Comparison of ENCODE assay signal across 16 cellular contexts in genomic region chr7:86818903-86819302, GRCh38.
"Had no signal": no experiment of that assay in that cellular context is flagged by ENCODE, and none has a peak within 500 bp of the region (broad histone marks: within the 10 kb centered on the region; RNA-seq: fewer than 3 reads in every experiment).

No MANE protein-coding gene starts in this region.

- FAIRE-seq: pancreas had no signal

- DNase-seq: islet precursor cell; left ventricle myocardium inferior; midbrain; mucosa of descending colon; naive thymus-derived CD4-positive, alpha-beta T cell; nucleus accumbens; pancreas; posterior cingulate gyrus; right lobe of liver; stimulated activated CD4-positive, alpha-beta T cell treated with anti-CD3 and anti-CD28 coated beads, Interleukin-1b, Interleukin-23, amount 100 ng/mL, for 48 hours; stimulated activated CD4-positive, alpha-beta T cell treated with anti-CD3 and anti-CD28 coated beads, Interleukin-2, amount 100 ng/mL, for 48 hours; stimulated activated CD4-positive, alpha-beta T cell treated with anti-CD3 and anti-CD28 coated beads, Interleukin-4, amount 100 ng/mL, for 4 hours; stimulated activated CD8-positive, alpha-beta memory T cell treated with anti-CD3 and anti-CD28 coated beads, Interleukin-4, amount 100 ng/mL, for 48 hours; stimulated activated naive CD4-positive, alpha-beta T cell treated with Interleukin-2 at 50 U/mL for 16 hours; stimulated activated naive CD8-positive, alpha-beta T cell treated with anti-CD3 and anti-CD28 coated beads, Interleukin-15, amount 100 ng/mL, for 72 hours; substantia nigra had no signal
